ENCODE assay signal across 8 cellular contexts in the genomic region with DNA sequence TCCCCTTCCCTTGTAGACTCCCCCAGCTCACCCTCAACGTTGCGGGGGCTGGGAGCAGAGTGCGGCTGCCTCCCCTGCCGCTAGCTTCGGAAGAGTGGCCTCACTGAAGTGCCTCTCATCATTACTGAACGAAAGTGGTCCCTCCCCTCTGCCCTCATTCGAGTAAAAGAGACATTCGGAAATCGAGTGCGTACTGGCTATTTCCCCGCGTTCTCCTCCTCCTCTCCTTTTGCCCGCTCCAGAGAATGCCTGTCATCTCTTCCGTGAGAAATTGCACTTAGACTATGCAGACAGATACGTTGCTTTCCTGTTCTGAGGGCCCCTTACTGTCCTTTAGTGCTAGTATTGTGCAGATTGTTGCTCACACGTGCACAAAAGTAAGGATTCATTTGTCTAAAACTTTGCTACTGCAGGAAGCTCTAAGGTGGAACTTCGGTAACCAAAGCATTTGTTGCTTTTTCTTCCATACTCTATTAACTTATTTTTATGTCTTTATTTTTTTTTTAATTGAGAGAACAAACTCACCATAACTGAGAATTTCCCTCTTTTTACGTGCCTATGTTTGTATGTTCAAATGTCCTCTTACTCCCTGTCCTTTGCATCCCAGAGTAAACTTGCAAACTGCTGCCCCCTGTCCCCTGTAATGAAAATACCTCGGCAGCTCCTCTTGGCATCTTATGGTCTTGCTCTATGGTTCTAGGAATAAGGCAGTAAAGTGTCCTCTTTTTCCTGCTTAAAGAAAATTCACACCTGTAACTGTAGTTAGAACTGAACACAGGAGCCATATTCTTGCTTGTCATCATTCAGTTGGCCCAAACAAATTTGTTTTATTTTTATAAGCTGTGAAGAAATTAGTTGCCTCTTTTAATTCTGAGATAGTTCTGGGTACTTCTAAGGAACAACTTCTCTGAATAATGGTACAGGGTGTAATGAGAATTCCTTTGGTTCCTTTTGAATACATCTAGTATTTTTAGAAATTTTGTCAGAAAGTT. TPM values are rescaled to one million over a fixed set of nuclear protein-coding genes. Genes with fewer than 3 reads are reported as not detected.
DNase-seq lines count a peak whose midpoint lies in the region; ATAC-seq and TF ChIP-seq lines count a peak whose summit lies in the region.

No MANE protein-coding gene starts in this region.

- CTCF ChIA-PET in CD4-positive, alpha-beta memory T cell (lab: Charles Lee; ENCODE audit: partially characterized antibody): interaction anchor here (0.7 to 3.3 kb wide), 13 partner anchors 9 to 380 kb away, joined by 3 to 24 read pairs (median 3); no protein-coding TSS in a partner anchor
- CTCF ChIA-PET in activated CD4-positive, alpha-beta T cell treated with anti-CD3 and anti-CD28 coated beads, Interleukin-2, amount 10 ng/mL, durations not matched to agents 7 days and 5 days (lab: Charles Lee): interaction anchor here (0.6 to 1.4 kb wide), 4 partner anchors 13 to 729 kb away, joined by 3 to 4 read pairs (median 4); no protein-coding TSS in a partner anchor

- H3K9ac ChIP-seq in mucosa of stomach (ENCODE audit: low read length): peak overlapping the region; percentile 85

- no peaks in the 10 kb centered on the region for H3K27me3 ChIP-seq in CD4-positive, alpha-beta memory T cell (ENCODE audit: insufficient read depth, low read length)
- no peaks in the 10 kb centered on the region for H3K27me3 ChIP-seq in mucosa of stomach (ENCODE audit: control insufficient read depth, insufficient read depth, low read length)
- no peaks in the 10 kb centered on the region for H3K27me3 ChIP-seq in upper lobe of right lung

- intact Hi-C loops in CD4-positive, alpha-beta memory T cell (cut with micrococcal nuclease): loop anchor here (1.0 to 5.0 kb wide), 5 partner anchors 62 to 378 kb away; a partner anchor contains a TSS
- intact Hi-C loops in upper lobe of right lung (cut with DNase I): no loop called here

- H3K27ac Mint-ChIP-seq in CD4-positive, alpha-beta memory T cell: peak overlapping the region; percentile 96 to 99 (median 98)
- peak overlapping the region; percentile 91 for H3K27ac Mint-ChIP-seq in activated CD4-positive, alpha-beta T cell treated with anti-CD3 and anti-CD28 coated beads, Interleukin-2, amount 10 ng/mL, durations not matched to agents 7 days and 5 days

- H3K27ac ChIP-seq in CD4-positive, alpha-beta memory T cell (ENCODE audit: low read depth, low read length): peak overlapping the region; percentile 73
- peak overlapping the region; percentile 93 for H3K27ac ChIP-seq in upper lobe of right lung

- no peaks in the 10 kb centered on the region for H3K9me3 ChIP-seq in CD4-positive, alpha-beta memory T cell (ENCODE audit: control insufficient read depth in 1 of 2, low read length in 2 of 2)
- H3K9me3 ChIP-seq in mucosa of stomach (ENCODE audit: control insufficient read depth, low read length) (no peaks in the 10 kb centered on the region), upper lobe of right lung (no peaks in the 10 kb centered on the region)

- peak overlapping the region; percentile 91 to 100 (median 97) for H3K4me3 Mint-ChIP-seq in CD4-positive, alpha-beta memory T cell
- peak overlapping the region; percentile 86 for H3K4me3 Mint-ChIP-seq in activated CD4-positive, alpha-beta T cell treated with anti-CD3 and anti-CD28 coated beads, Interleukin-2, amount 10 ng/mL, durations not matched to agents 7 days and 5 days

- peak; percentile 32 to 77 (median 63) for DNase-seq in CD4-positive, alpha-beta memory T cell
- DNase-seq in NCI-H446 treated with DMSO at 0.1 percent for 48 hours (lab: John Stamatoyannopoulos, UW) (peak; percentile 56), erythroblast (lab: John Stamatoyannopoulos, UW) (peak; percentile 76 to 80), upper lobe of right lung (no peak)
- peak; percentile 37 for DNase-seq in activated CD4-positive, alpha-beta T cell treated with anti-CD3 and anti-CD28 coated beads, Interleukin-2, amount 10 ng/mL, durations not matched to agents 7 days and 5 days

- H3K36me3 Mint-ChIP-seq in CD4-positive, alpha-beta memory T cell: peaks cover 4 to 8% of the 10 kb centered on the region in 2 donors
- H3K36me3 Mint-ChIP-seq in activated CD4-positive, alpha-beta T cell treated with anti-CD3 and anti-CD28 coated beads, Interleukin-2, amount 10 ng/mL, durations not matched to agents 7 days and 5 days (ENCODE audit: low read depth): peaks cover 4% of the 10 kb centered on the region

- H3K4me3 ChIP-seq in CD4-positive, alpha-beta memory T cell (ENCODE audit: low read length in 2 of 2): peak overlapping the region; percentile 85 to 89
- H3K4me3 ChIP-seq in mucosa of stomach (ENCODE audit: low read length): peak overlapping the region; percentile 44
- peak overlapping the region; percentile 99 for H3K4me3 ChIP-seq in upper lobe of right lung

- H3K9me3 Mint-ChIP-seq in CD4-positive, alpha-beta memory T cell: peaks cover 0 to 3% (median 0%) of the 10 kb centered on the region in 8 donors
- no peaks in the 10 kb centered on the region for H3K9me3 Mint-ChIP-seq in activated CD4-positive, alpha-beta T cell treated with anti-CD3 and anti-CD28 coated beads, Interleukin-2, amount 10 ng/mL, durations not matched to agents 7 days and 5 days

- H3K27me3 Mint-ChIP-seq in CD4-positive, alpha-beta memory T cell: no peaks in the 10 kb centered on the region
- peaks cover 11% of the 10 kb centered on the region for H3K27me3 Mint-ChIP-seq in activated CD4-positive, alpha-beta T cell treated with anti-CD3 and anti-CD28 coated beads, Interleukin-2, amount 10 ng/mL, durations not matched to agents 7 days and 5 days

- no peaks in the 10 kb centered on the region for H3K36me3 ChIP-seq in CD4-positive, alpha-beta memory T cell (ENCODE audit: insufficient read depth, low read length)
- H3K36me3 ChIP-seq in mucosa of stomach (ENCODE audit: control insufficient read depth, insufficient read depth, low read length): no peaks in the 10 kb centered on the region
- no peaks in the 10 kb centered on the region for H3K36me3 ChIP-seq in upper lobe of right lung

- POLR2A ChIA-PET in CD4-positive, alpha-beta memory T cell (lab: Charles Lee; ENCODE audit: partially characterized antibody): interaction anchor here (0.6 to 3.7 kb wide), 13 partner anchors 15 to 281 kb away, joined by 3 to 35 read pairs (median 7); a partner anchor contains a TSS
- POLR2A ChIA-PET in activated CD4-positive, alpha-beta T cell treated with anti-CD3 and anti-CD28 coated beads, Interleukin-2, amount 10 ng/mL, durations not matched to agents 7 days and 5 days (lab: Charles Lee): interaction anchor here (0.7 kb wide), 1 partner anchor 19 kb away, joined by 5 read pairs; no protein-coding TSS in a partner anchor

- ATAC-seq in GM18858 (IDR thresholded peaks at IDR 0.05; ENCODE audit: unreplicated experiment): peak; percentile 21
- ATAC-seq in HG03139 (IDR thresholded peaks at IDR 0.05; ENCODE audit: unreplicated experiment): peak; percentile 32
- peak; percentile 36 for ATAC-seq in upper lobe of right lung

- H3K4me1 Mint-ChIP-seq in CD4-positive, alpha-beta memory T cell: peaks cover 35 to 55% (median 45%) of the 10 kb centered on the region in 4 donors
- H3K4me1 Mint-ChIP-seq in activated CD4-positive, alpha-beta T cell treated with anti-CD3 and anti-CD28 coated beads, Interleukin-2, amount 10 ng/mL, durations not matched to agents 7 days and 5 days: peaks cover 30% of the 10 kb centered on the region

- peaks cover 45% of the 10 kb centered on the region for H3K4me1 ChIP-seq in CD4-positive, alpha-beta memory T cell (ENCODE audit: insufficient read depth, low read length)
- H3K4me1 ChIP-seq in mucosa of stomach (ENCODE audit: control insufficient read depth, insufficient read depth, low read length) (no peaks in the 10 kb centered on the region), upper lobe of right lung (peaks cover 11% of the 10 kb centered on the region)

- TF ChIP-seq POLR2A in erythroblast (IDR thresholded peaks at IDR 0.05; ENCODE audit: low read length): peak; percentile 23

- TF ChIP-seq CTCF in upper lobe of right lung (IDR thresholded peaks at IDR 0.05): peak; percentile 65

RNA-seq across cellular contexts. Expression of a gene that starts 1.1 kb away (rescaled TPM):
- 10 to 100 TPM; 78.0 to 90.1 TPM for total RNA-seq in CD4-positive, alpha-beta memory T cell
- polyA plus RNA-seq in CD4-positive, alpha-beta memory T cell: 10 to 100 TPM in 1 of 2 donors, 1 to 10 TPM in 1; 5.7 to 30.8 TPM
- total RNA-seq in activated CD4-positive, alpha-beta T cell treated with anti-CD3 and anti-CD28 coated beads, Interleukin-2, amount 10 ng/mL, durations not matched to agents 7 days and 5 days: 10 to 100 TPM; 43.6 to 47.2 TPM
- 47.7 TPM for total RNA-seq in upper lobe of right lung

Comparison
In these comparisons a context has a peak if more than half of its experiments do, and no peak if none do; other contexts are left out.
1. H3K4me3 ChIP-seq: peak in every context shown above with its lines; median percentile 99 in upper lobe of right lung; 87 in CD4-positive, alpha-beta memory T cell; 44 in mucosa of stomach.